In the genomic region with DNA sequence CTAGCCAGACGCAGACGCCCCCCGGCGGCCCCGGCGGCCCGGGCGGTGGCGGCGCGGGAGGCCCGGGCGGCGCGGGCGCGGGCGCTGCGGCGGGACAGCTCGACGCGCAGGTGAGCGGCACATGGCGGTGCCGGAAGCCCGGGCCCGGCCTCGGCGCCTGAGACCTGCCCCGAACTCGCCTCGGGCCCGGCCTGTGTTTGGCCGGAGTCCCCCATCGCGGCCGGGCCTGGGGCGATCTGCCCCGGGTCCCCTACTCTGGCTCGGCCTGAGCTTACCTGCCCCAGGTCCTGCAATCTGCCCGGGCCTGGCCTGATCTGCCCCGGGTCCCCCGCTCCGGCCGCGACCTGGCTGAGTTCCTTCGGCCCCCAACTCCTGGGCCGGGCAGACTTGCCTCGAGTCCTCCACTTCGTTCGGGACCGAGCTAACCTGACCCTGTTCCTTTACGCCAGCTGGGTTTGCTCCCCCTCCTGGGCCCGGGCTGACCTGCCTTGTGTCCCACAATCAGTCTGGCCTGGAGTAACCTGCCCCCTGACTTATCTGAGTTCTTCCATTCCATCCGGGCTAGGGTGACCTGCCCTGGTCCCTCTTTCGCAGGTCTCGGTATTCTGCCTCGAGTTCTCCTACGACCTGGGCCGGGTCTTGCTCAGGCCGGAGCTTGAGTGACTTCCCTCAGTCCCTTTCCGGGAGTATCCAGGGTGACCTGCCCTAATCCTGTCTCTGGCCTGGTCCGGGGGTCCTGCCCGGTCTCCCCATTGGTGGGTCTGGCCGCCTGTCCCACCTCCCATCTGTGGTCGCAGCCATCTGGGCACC, we compare ENCODE assay signal across 8 cellular contexts. TPM values are rescaled to one million over a fixed set of nuclear protein-coding genes. Genes with fewer than 3 reads are reported as not detected.
DNase-seq lines count a peak whose midpoint lies in the region; ATAC-seq and TF ChIP-seq lines count a peak whose summit lies in the region.

No MANE protein-coding gene starts in this region.

- intact Hi-C loops in sigmoid colon (cut with DNase I) = loop anchor here (5.0 kb wide), 1 partner anchor 245 kb away; the partner anchor contains the start of gene REX1BD

- H3K9me3 ChIP-seq in right atrium auricular region (no peaks in the 10 kb centered on the region), sigmoid colon (no peaks in the 10 kb centered on the region)

- 0% methylated on average over 67 of the region's 67 CpGs for WGBS in sigmoid colon, 2 donors

- peak; percentile 16 for ATAC-seq in GM21786 (IDR thresholded peaks at IDR 0.05; ENCODE audit: unreplicated experiment)

- H3K36me3 ChIP-seq in right atrium auricular region (peaks cover 9% of the 10 kb centered on the region), sigmoid colon (peaks cover 0 to 2% (median 0%) of the 10 kb centered on the region in 4 donors)

- peaks cover 0 to 37% of the 10 kb centered on the region in 2 donors for H3K4me1 ChIP-seq in right atrium auricular region
- peaks cover 0 to 54% (median 35%) of the 10 kb centered on the region in 4 donors for H3K4me1 ChIP-seq in sigmoid colon

- DNase-seq in KBM-7 (peak; percentile 37), right atrium auricular region (ENCODE audit: low spot score) (no peak), sigmoid colon (no peak), hippocampal formation (lab: John Stamatoyannopoulos, UW) (no peak), NCI-H774 (lab: John Stamatoyannopoulos, UW) (no peak)
- DNase-seq in activated naive CD4-positive, alpha-beta T cell treated with anti-CD3 and anti-CD28 coated beads, Interleukin-2, amount 50 U/mL, for 16 hours = peak; percentile 29

- H3K27me3 ChIP-seq in right atrium auricular region (no peaks in the 10 kb centered on the region), sigmoid colon (no peaks in the 10 kb centered on the region)

- TF ChIP-seq CTCF in GM12872 (IDR thresholded peaks at IDR 0.05; ENCODE audit: insufficient read depth, low read depth, low read length) (peak; percentile 45; the same call in 2 of the 3 replicates), right atrium auricular region (IDR thresholded peaks at IDR 0.05) (peak in 1 of 2 donors; percentile 25), sigmoid colon (IDR thresholded peaks at IDR 0.05) (no peak)

- H3K4me3 ChIP-seq in right atrium auricular region = peak overlapping the region; percentile 78 to 83
- peak overlapping the region; percentile 68 to 97 (median 86) for H3K4me3 ChIP-seq in sigmoid colon

- H3K27ac ChIP-seq in right atrium auricular region = peak overlapping the region; percentile 78 to 82
- H3K27ac ChIP-seq in sigmoid colon = peak overlapping the region; percentile 86 to 91 (median 88)

- in situ Hi-C loops in KBM-7 (cut with MboI; ENCODE audit: low pct_unique_long_range_greater_than_20kb, low sequenced_read_pairs) = no loop called here

- no peak for TF ChIP-seq EP300 in sigmoid colon (IDR thresholded peaks at IDR 0.05)

- no peak for TF ChIP-seq POLR2A in sigmoid colon (IDR thresholded peaks at IDR 0.05)

RNA-seq across cellular contexts. Expression of gene UPF1, which starts 0.8 kb away (rescaled TPM):
- total RNA-seq in right atrium auricular region = 10 to 100 TPM; 27.6 to 61.5 TPM
- 10 to 100 TPM; 48.4 to 55.3 (median 49.0) TPM for total RNA-seq in sigmoid colon
- polyA plus RNA-seq in sigmoid colon = 10 to 100 TPM; 27.6 to 62.1 (median 31.4) TPM

RNA-seq across cellular contexts. Expression of gene COMP, which starts 41.4 kb away (rescaled TPM):
- total RNA-seq in right atrium auricular region (10 to 100 TPM in 1 of 2 donors, 1 to 10 TPM in 1; 7.8 to 12.5 TPM), sigmoid colon (1 to 10 TPM in 2 of 4 donors, under 1 TPM in 2; 0.54 to 6.9 (median 1.0) TPM)
- under 1 TPM in 1 of 3 donors, not detected in 2; 0.22 TPM for polyA plus RNA-seq in sigmoid colon

Comparison
In these comparisons a context has a peak if more than half of its experiments do, and no peak if none do; other contexts are left out.
1. DNase-seq: peak in KBM-7 (single experiment) and activated naive CD4-positive, alpha-beta T cell treated with anti-CD3 and anti-CD28 coated beads, Interleukin-2, amount 50 U/mL, for 16 hours (single experiment); none in right atrium auricular region (single experiment), sigmoid colon (single experiment), hippocampal formation (0 of 2) and NCI-H774 (single experiment).